ENCODE assay signal across 7 cellular contexts in the genomic region with DNA sequence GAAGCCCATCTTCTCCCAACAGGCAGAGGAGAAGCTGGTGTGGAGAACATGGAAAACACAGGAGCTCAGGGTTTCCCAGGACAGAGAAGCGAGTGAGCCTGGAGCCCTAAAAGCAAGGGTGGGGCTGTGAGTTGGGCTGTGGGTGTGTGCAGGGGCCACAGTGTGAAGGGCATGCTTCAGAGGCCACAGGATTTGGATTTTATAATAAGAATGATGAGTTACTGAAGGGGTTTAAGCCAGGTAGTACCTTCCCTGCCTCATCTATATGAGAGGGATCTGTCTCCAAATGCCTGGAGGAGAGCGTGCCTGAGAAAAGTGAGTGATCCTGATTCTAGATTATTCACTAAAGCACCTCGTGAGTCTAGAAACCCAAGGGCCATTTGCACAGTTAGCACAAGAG.
"Had no signal": no experiment of that assay in that cellular context is flagged by ENCODE, and none has a peak within 500 bp of the region (broad histone marks: within the 10 kb centered on the region; RNA-seq: fewer than 3 reads in every experiment).

No MANE protein-coding gene starts in this region.

- ATAC-seq: HCT116 had no signal

- DNase-seq: GOT3, H7, IMR-90, KBM-7 had no signal

- H3K9me3 ChIP-seq: HAP-1 had no signal

- H3K4me1 ChIP-seq: HAP-1 had no signal

- H3K36me3 ChIP-seq: HAP-1 had no signal

- H3K4me3 ChIP-seq: HAP-1 had no signal

- FAIRE-seq: HTR-8/SVneo had no signal
